In the genomic region with DNA sequence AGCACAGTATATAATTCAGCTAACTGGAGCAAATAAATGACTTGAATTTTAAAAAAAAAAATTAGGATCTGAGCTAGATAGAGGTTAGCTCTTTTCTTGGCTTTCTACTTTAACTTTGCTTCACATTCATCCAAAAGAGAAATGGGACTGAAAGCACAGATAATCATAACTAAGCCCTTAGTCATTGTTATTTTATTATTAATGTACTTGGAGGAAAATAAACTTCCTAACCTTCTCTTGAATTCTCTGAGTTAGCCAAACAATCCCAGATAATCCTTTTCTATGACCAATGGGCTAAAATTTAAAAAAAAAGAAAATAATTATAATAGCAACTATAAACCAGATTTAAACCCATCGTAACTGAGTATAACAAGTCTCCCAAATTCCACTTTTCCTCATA, we compare ENCODE assay signal across 16 cellular contexts. TPM values are rescaled to one million over a fixed set of nuclear protein-coding genes. Genes with fewer than 3 reads are reported as not detected.
DNase-seq lines count a peak whose midpoint lies in the region; ATAC-seq, FAIRE-seq and TF ChIP-seq lines count a peak whose summit lies in the region.
"Had no signal": no experiment of that assay in that cellular context is flagged by ENCODE, and none has a peak within 500 bp of the region (broad histone marks: within the 10 kb centered on the region; RNA-seq: fewer than 3 reads in every experiment).

No MANE protein-coding gene starts in this region.

- intact Hi-C loops in Calu3 (cut with micrococcal nuclease; ENCODE audit: unreplicated experiment) (loop anchor here (2.0 to 5.0 kb wide), 2 partner anchors 43 to 89 kb away; no protein-coding TSS in a partner anchor), IMR-90 (cut with micrococcal nuclease) (no loop called here)

- peak overlapping the region; percentile 90; the same call in 1 of the 2 replicates for H2BK20ac ChIP-seq in IMR-90 (ENCODE audit: low read depth, low read length)

- POLR2A ChIA-PET in IMR-90 (lab: Charles Lee; ENCODE audit: unreplicated experiment): interaction anchor here (0.6 kb wide), 1 partner anchor 58 kb away, joined by 3 read pairs; the partner anchor contains the start of gene RASA1

- H3K4me1 ChIP-seq in IMR-90 (ENCODE audit: control insufficient read depth, insufficient read depth, low read length) (peaks cover 2% of the 10 kb centered on the region; the same call in 1 of the 2 replicates), astrocyte (ENCODE audit: insufficient read depth, low read length) (peaks cover 8% of the 10 kb centered on the region)
- H3K4me1 ChIP-seq: A549 had no signal

- no peak overlapping the region for H4K8ac ChIP-seq in IMR-90 (ENCODE audit: low read depth in 2 of 2, low read length in 2 of 2)

- peak overlapping the region; percentile 45 for H2BK120ac ChIP-seq in IMR-90 (ENCODE audit: low read depth, low read length)

- H3K27me3 ChIP-seq in IMR-90 (ENCODE audit: control insufficient read depth, insufficient read depth, low read length): no peaks in the 10 kb centered on the region
- no peaks in the 10 kb centered on the region for H3K27me3 ChIP-seq in astrocyte (ENCODE audit: insufficient read depth, low read length)

- dilution Hi-C loops in IMR-90 (cut with HindIII; ENCODE audit: low sequenced_read_pairs, unreplicated experiment): no loop called here

- no CpG with 5 or more reads among the region's 1 CpG for WGBS in IMR-90 (ENCODE audit: extremely low coverage in 2 of 2, insufficient read length in 1 of 2), 2 experiments

- H3K9ac ChIP-seq in IMR-90 (ENCODE audit: low read depth, low read length) (no peak overlapping the region), astrocyte (ENCODE audit: low read length) (no peak overlapping the region)

- H3K27me3 Mint-ChIP-seq in Calu3 (ENCODE audit: unreplicated experiment) (no peaks in the 10 kb centered on the region), astrocyte (ENCODE audit: low read depth, unreplicated experiment) (no peaks in the 10 kb centered on the region)
- H3K27me3 Mint-ChIP-seq: B cell; CD4-positive, alpha-beta memory T cell had no signal

- CTCF ChIA-PET in Calu3 (lab: Charles Lee): interaction anchor here (1.0 to 1.7 kb wide), 4 partner anchors 14 to 58 kb away, joined by 3 to 5 read pairs (median 3); partner anchors contain the start of gene RASA1
- CTCF ChIA-PET in IMR-90 (lab: Yijun Ruan, JAX): no interaction called here

- no peak overlapping the region for H2AK5ac ChIP-seq in IMR-90 (ENCODE audit: low read depth, low read length)

- peaks cover 17% of the 10 kb centered on the region for H3K4me1 Mint-ChIP-seq in Calu3 (ENCODE audit: low read depth, unreplicated experiment)
- no peaks in the 10 kb centered on the region for H3K4me1 Mint-ChIP-seq in astrocyte (ENCODE audit: low read depth, unreplicated experiment)
- H3K4me1 Mint-ChIP-seq: B cell had no signal

- H3K4me3 ChIP-seq in IMR-90 (ENCODE audit: insufficient read depth, low read depth, low read length): no peak overlapping the region
- no peak overlapping the region for H3K4me3 ChIP-seq in astrocyte (ENCODE audit: insufficient read depth, low read depth, low read length)
- H3K4me3 ChIP-seq: A549, SK-N-MC had no signal

- no peaks in the 10 kb centered on the region for H3K36me3 ChIP-seq in IMR-90 (ENCODE audit: control insufficient read depth, insufficient read depth, low read length)
- H3K36me3 ChIP-seq in astrocyte (ENCODE audit: insufficient read depth, low read length): no peaks in the 10 kb centered on the region

- no peak overlapping the region for H2AFZ ChIP-seq in IMR-90 (replicated peaks; ENCODE audit: low read length, poor library complexity)
- H2AFZ ChIP-seq in astrocyte (ENCODE audit: low read depth, low read length): no peak overlapping the region

- H3K4me2 ChIP-seq in IMR-90 (ENCODE audit: low read depth, low read length): peak overlapping the region; percentile 56; the same call in 1 of the 2 replicates
- H3K4me2 ChIP-seq in astrocyte (ENCODE audit: low read length): peak overlapping the region; percentile 52
- H3K4me2 ChIP-seq: A549 had no signal

- FAIRE-seq in astrocyte (lab: Jason Lieb, UNC): no peak
- FAIRE-seq: A549 had no signal

- no peak overlapping the region for H3K56ac ChIP-seq in IMR-90 (ENCODE audit: extremely low read depth, insufficient read depth, low read length)

- BruUV-seq in Calu3 (replicated peaks; lab: Mats Ljungman, UMichigan) (no TSS peak), IMR-90 (replicated peaks; lab: Mats Ljungman, UMichigan) (no TSS peak)

- no peak for TF ChIP-seq CTCF in Calu3 (IDR thresholded peaks at IDR 0.05; ENCODE audit: unreplicated experiment)
- no peak for TF ChIP-seq CTCF in IMR-90 (conservative IDR thresholded peaks at IDR 0.05; ENCODE audit: low read depth, low read length)
- TF ChIP-seq CTCF in astrocyte (IDR thresholded peaks at IDR 0.05; ENCODE audit: insufficient read depth, low read depth, low read length): no peak

- no peak overlapping the region for H3K27ac ChIP-seq in IMR-90 (ENCODE audit: insufficient read depth, low read length)
- H3K27ac ChIP-seq in astrocyte (ENCODE audit: low read depth, low read length): no peak overlapping the region
- H3K27ac ChIP-seq: A549, SK-N-MC had no signal

- no peak for TF ChIP-seq RAD21 in IMR-90 (IDR thresholded peaks at IDR 0.05; ENCODE audit: low read length)

- ATAC-seq in IMR-90 (ENCODE audit: low read depth): peak; percentile 78
- ATAC-seq: A549 had no signal

- peaks cover 5% of the 10 kb centered on the region for H3K36me3 Mint-ChIP-seq in Calu3 (ENCODE audit: insufficient read depth, unreplicated experiment)
- no peaks in the 10 kb centered on the region for H3K36me3 Mint-ChIP-seq in astrocyte (ENCODE audit: low read depth, unreplicated experiment)
- H3K36me3 Mint-ChIP-seq: CD4-positive, alpha-beta memory T cell had no signal

- no peak overlapping the region for H3K4ac ChIP-seq in IMR-90 (ENCODE audit: low read depth, low read length)

- H2BK5ac ChIP-seq in IMR-90 (ENCODE audit: low read depth, low read length, poor library complexity, severe bottlenecking): no peak overlapping the region

- no peak overlapping the region for H2AK9ac ChIP-seq in IMR-90 (replicated peaks; ENCODE audit: low read depth, low read length, poor library complexity)

- H3K9me3 Mint-ChIP-seq in Calu3 (ENCODE audit: low read depth, unreplicated experiment) (no peaks in the 10 kb centered on the region), astrocyte (ENCODE audit: unreplicated experiment) (peaks cover 9% of the 10 kb centered on the region)

- no peaks in the 10 kb centered on the region for H3K79me2 ChIP-seq in astrocyte (ENCODE audit: insufficient read depth, low read length)

- no peaks in the 10 kb centered on the region for H3K9me3 ChIP-seq in IMR-90 (ENCODE audit: control insufficient read depth, insufficient read depth, low read length)
- no peaks in the 10 kb centered on the region for H3K9me3 ChIP-seq in astrocyte (ENCODE audit: insufficient read depth, low read depth, low read length)
- H3K9me3 ChIP-seq: A549 had no signal

- peak overlapping the region; percentile 52 for H3K27ac Mint-ChIP-seq in Calu3 (ENCODE audit: unreplicated experiment)
- no peak overlapping the region for H3K27ac Mint-ChIP-seq in astrocyte (ENCODE audit: unreplicated experiment)
- H3K27ac Mint-ChIP-seq: B cell; CD4-positive, alpha-beta memory T cell had no signal

- in situ Hi-C loops in IMR-90 (cut with MboI; ENCODE audit: low sequenced_read_pairs): no loop called here

- H2BK15ac ChIP-seq in IMR-90 (ENCODE audit: low read depth, low read length): 0 out of 3 replicates have a peak overlapping the region, but pooled peaks have one; percentile 42

- no peaks in the 10 kb centered on the region for H3K79me1 ChIP-seq in IMR-90 (ENCODE audit: low read depth in 1 of 2, low read length in 2 of 2)

- no peak overlapping the region for H3K23ac ChIP-seq in IMR-90 (ENCODE audit: low read depth, low read length)

- H3K18ac ChIP-seq in IMR-90 (ENCODE audit: low read depth, low read length): no peak overlapping the region

- no peaks in the 10 kb centered on the region for H3K9me1 ChIP-seq in IMR-90 (ENCODE audit: insufficient read depth, low read length)

- H4K20me1 ChIP-seq in IMR-90 (ENCODE audit: insufficient read depth, low read length) (no peaks in the 10 kb centered on the region), astrocyte (ENCODE audit: insufficient read depth, low read length) (no peaks in the 10 kb centered on the region)

- H4K91ac ChIP-seq in IMR-90 (ENCODE audit: insufficient read depth, low read depth, low read length): no peak overlapping the region

- H3K4me3 Mint-ChIP-seq in Calu3 (ENCODE audit: low read depth, unreplicated experiment): no peak overlapping the region
- H3K4me3 Mint-ChIP-seq in astrocyte (ENCODE audit: unreplicated experiment): no peak overlapping the region
- H3K4me3 Mint-ChIP-seq: B cell; CD4-positive, alpha-beta memory T cell had no signal

- H4K5ac ChIP-seq in IMR-90 (ENCODE audit: low read depth, low read length): no peak overlapping the region

- H3K14ac ChIP-seq in IMR-90 (replicated peaks; ENCODE audit: low read depth, low read length): peak overlapping the region; percentile 12; the same call in 1 of the 2 replicates

- TF ChIP-seq POLR2A in IMR-90 (IDR thresholded peaks at IDR 0.05; ENCODE audit: low read depth, low read length): no peak
- TF ChIP-seq POLR2A in erythroblast (IDR thresholded peaks at IDR 0.05; ENCODE audit: low read length): no peak

- DNase-seq in Calu3 (no peak), IMR-90 (peak; percentile 65), astrocyte (ENCODE audit: low read depth) (peak; percentile 40), kidney glomerular epithelial cell (lab: John Stamatoyannopoulos, UW) (peak; percentile 12), CD1c-positive myeloid dendritic cell (ENCODE audit: extremely low spot score) (no peak), NCI-H2227 treated with DMSO at 0.1 percent for 48 hours (lab: John Stamatoyannopoulos, UW) (no peak), erythroblast (lab: John Stamatoyannopoulos, UW) (no peak), cortex of kidney (lab: John Stamatoyannopoulos, UW) (no peak)
- DNase-seq: CD4-positive, alpha-beta memory T cell; DND-41; NCI-H146; NK-92 treated with Interleukin-12 subunit alpha and Interleukin-12 subunit beta, amount 100 ng/mL, for 24 hours; OCI-M1 had no signal

TF ChIP-seq in IMR-90, 13 proteins besides CTCF, POLR2A, EP300 and RAD21:
- TF ChIP-seq MXI1 (IDR thresholded peaks at IDR 0.05; ENCODE audit: borderline replicate concordance, low read depth, low read length) (no peak), FOS (IDR thresholded peaks at IDR 0.05; ENCODE audit: low read depth, low read length) (0 out of 2 replicates have a peak, but pooled peaks have one; percentile 5)

RNA-seq across cellular contexts. Expression of gene RASA1, which starts 57.6 kb away (rescaled TPM):
- 163 and 193 TPM in 2 replicates for total RNA-seq in Calu3 (2022)
- total RNA-seq in IMR-90 (2012; rRNA removed): 45.7 and 55.8 TPM in 2 replicates
- polyA plus RNA-seq in IMR-90 (2012; rRNA removed): 31.4 and 37.6 TPM in 2 replicates
- polyA plus RNA-seq in IMR-90 (2012; cell fraction: cytosol; rRNA removed): 8.9 and 11.4 TPM in 2 replicates
- polyA plus RNA-seq in IMR-90 (2012; cell fraction: nucleus; rRNA removed; ENCODE audit: low replicate concordance): 12.7 and 78.0 TPM in 2 replicates
- total RNA-seq in astrocyte: 62.8 and 64.1 TPM in 2 replicates

Comparison
In these comparisons a context has a peak if more than half of its experiments do, and no peak if none do; other contexts are left out.
1. DNase-seq: peak in IMR-90 (single experiment), astrocyte (single experiment) and kidney glomerular epithelial cell (single experiment); none in Calu3 (single experiment), CD1c-positive myeloid dendritic cell (single experiment), NCI-H2227 treated with DMSO at 0.1 percent for 48 hours (single experiment), erythroblast (0 of 2) and cortex of kidney (single experiment).